Comparison of ENCODE assay signal across 1 cellular context in genomic region chr14:95518045-95518751, GRCh38.
TF ChIP-seq lines count a peak whose summit lies in the region.

No MANE protein-coding gene starts in this region.

TF ChIP-seq in IMR-90, 13 proteins besides CTCF, POLR2A, EP300 and RAD21 (continued from another document):
- no peak for TF ChIP-seq USF2 (IDR thresholded peaks at IDR 0.05; ENCODE audit: low read depth, low read length)
